8 cellular contexts compared by ENCODE assay signal in the genomic region with DNA sequence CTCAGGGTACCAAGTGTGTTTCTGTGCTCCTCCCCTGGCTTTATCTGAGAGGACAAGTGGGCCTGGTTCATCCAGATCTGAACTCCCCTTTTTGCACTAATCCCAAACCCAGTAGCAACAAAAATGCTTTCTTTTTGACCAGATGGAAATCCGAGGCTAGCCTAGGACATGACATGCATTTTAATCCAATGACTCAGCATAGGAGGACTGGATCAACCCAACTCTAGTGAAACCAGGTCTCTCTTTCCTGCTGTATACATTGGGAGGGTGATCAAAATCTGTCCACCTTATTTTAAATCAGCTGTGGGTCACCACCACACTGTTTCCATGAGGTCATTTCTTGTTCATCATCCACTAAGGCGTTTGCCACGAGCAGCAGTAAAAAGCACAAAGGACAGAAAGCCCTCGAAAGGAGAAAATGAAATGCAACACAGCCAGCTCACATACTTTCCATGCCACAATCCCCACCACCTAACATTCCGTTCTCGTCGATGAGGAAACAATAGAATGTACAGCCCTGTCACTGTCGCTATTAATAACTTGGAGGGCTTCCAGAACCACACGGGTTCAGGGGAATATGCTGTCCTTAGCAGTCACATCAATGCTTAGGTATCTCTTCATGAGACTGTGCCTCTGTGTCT.
DNase-seq lines count a peak whose midpoint lies in the region; ATAC-seq and TF ChIP-seq lines count a peak whose summit lies in the region.

No MANE protein-coding gene starts in this region.

- ATAC-seq in heart right ventricle (peak; percentile 57 to 98 (median 92)), GM18907 (IDR thresholded peaks at IDR 0.05; ENCODE audit: unreplicated experiment) (no peak)

- H3K4me1 ChIP-seq in heart right ventricle (peaks cover 0 to 18% (median 10%) of the 10 kb centered on the region in 9 donors), skeletal muscle tissue (ENCODE audit: control insufficient read depth in 3 of 3, insufficient read depth in 3 of 3, low read length in 3 of 3) (peaks cover 0 to 7% (median 3%) of the 10 kb centered on the region in 3 donors)

- H3K9me3 ChIP-seq in heart right ventricle (peaks cover 0 to 20% (median 6%) of the 10 kb centered on the region in 11 donors), skeletal muscle tissue (ENCODE audit: control insufficient read depth in 3 of 3, low read length in 3 of 3) (no peaks in the 10 kb centered on the region)

- WGBS in heart right ventricle, 2 donors = 8% methylated on average over 9 of the region's 9 CpGs

- no peak overlapping the region for H3K4me3 ChIP-seq in HFF-Myc (replicated peaks; ENCODE audit: low read depth, low read length)
- peak overlapping the region; percentile 37 for H3K4me3 ChIP-seq in WI38 (ENCODE audit: low read depth, low read length)
- no peak overlapping the region for H3K4me3 ChIP-seq in heart right ventricle
- H3K4me3 ChIP-seq in skeletal muscle tissue (ENCODE audit: low read length in 3 of 3) = no peak overlapping the region

- H3K27ac ChIP-seq in heart right ventricle (peak overlapping the region; percentile 59 to 90 (median 78)), skeletal muscle tissue (ENCODE audit: low read depth, low read length) (peak overlapping the region; percentile 67)

- intact Hi-C loops in heart right ventricle (cut with DNase I) = loop anchor here in 2 of 10 donors (2.0 to 10.0 kb wide), 2 partner anchors 53 to 891 kb away; no protein-coding TSS in a partner anchor

- DNase-seq in HFF-Myc (ENCODE audit: extremely low read depth, low read depth) = peak; percentile 81
- DNase-seq in heart right ventricle = peak in 1 of 2 donors; percentile 40
- no peak for DNase-seq in T-helper 2 cell
- no peak for DNase-seq in stimulated activated CD4-positive, alpha-beta T cell treated with anti-CD3 and anti-CD28 coated beads, Interleukin-4, amount 100 ng/mL, for 24 hours
- no peak for DNase-seq in NCI-H1092 treated with DMSO at 0.1 percent for 48 hours (lab: John Stamatoyannopoulos, UW)

- no peak overlapping the region for H3K9ac ChIP-seq in skeletal muscle tissue (ENCODE audit: low read depth in 1 of 3, low read length in 3 of 3)

- H3K27me3 ChIP-seq in heart right ventricle (no peaks in the 10 kb centered on the region), skeletal muscle tissue (ENCODE audit: control insufficient read depth in 3 of 3, insufficient read depth in 3 of 3, low read length in 3 of 3) (no peaks in the 10 kb centered on the region)

- H3K36me3 ChIP-seq in heart right ventricle (no peaks in the 10 kb centered on the region), skeletal muscle tissue (ENCODE audit: control insufficient read depth in 3 of 3, insufficient read depth in 3 of 3, low read length in 3 of 3) (no peaks in the 10 kb centered on the region)

- no peak for TF ChIP-seq CTCF in HFF-Myc (IDR thresholded peaks at IDR 0.05; ENCODE audit: low read depth, low read length, missing control alignments)
- no peak for TF ChIP-seq CTCF in WI38 (IDR thresholded peaks at IDR 0.05; ENCODE audit: low read depth, low read length)
- no peak for TF ChIP-seq CTCF in heart right ventricle (IDR thresholded peaks at IDR 0.05)
